ENCODE assay signal across 22 cellular contexts in the genomic region with DNA sequence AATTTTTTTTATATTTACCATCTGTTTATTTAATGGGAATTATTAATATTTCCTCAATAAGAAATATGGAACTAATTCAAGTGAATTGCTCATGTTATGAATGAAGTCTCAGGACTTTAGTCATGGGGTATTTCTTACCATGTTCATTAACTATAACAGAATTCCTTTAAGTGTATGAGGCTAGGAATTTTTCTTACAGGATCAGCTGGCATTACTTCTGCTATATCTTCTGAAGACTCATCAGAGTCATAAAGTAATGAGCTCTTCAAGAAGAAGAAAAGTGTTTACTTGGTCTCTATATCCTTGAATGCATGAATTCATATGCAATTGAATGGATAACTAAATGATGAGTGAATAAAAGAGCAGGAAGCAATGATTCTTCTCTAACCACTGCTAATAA.
"Had no signal": no experiment of that assay in that cellular context is flagged by ENCODE, and none has a peak within 500 bp of the region (broad histone marks: within the 10 kb centered on the region; RNA-seq: fewer than 3 reads in every experiment).

No MANE protein-coding gene starts in this region.

- DNase-seq: activated CD4-positive, alpha-beta T cell treated with anti-CD3 and anti-CD28 coated beads for 48 hours; activated CD4-positive, alpha-beta T cell treated with anti-CD3 and anti-CD28 coated beads, Interleukin-2, amount 50 U/mL, for 4 hours; activated CD4-positive, CD25-positive, alpha-beta regulatory T cell treated with anti-CD3 and anti-CD28 coated beads, Interleukin-2, amount 50 U/mL, for 72 hours; activated CD8-positive, alpha-beta memory T cell treated with anti-CD3 and anti-CD28 coated beads, Interleukin-2, amount 10 ng/mL, durations not matched to agents 7 days and 5 days; activated effector memory CD4-positive, alpha-beta T cell treated with Interleukin-2 at 50 U/mL for 16 hours; activated naive CD4-positive, alpha-beta T cell; activated naive CD8-positive, alpha-beta T cell treated with anti-CD3 and anti-CD28 coated beads, Interleukin-2, amount 50 U/mL, for 24 hours; activated T-cell treated with anti-CD3 and anti-CD28 coated beads, Interleukin-2, amount 50 U/mL, for 24 hours; amniotic stem cell; Karpas-422; MM.1S; NCI-H1105 treated with DMSO at 0.1 percent for 48 hours; NCI-H1436 treated with DMSO at 0.1 percent for 48 hours; NCI-H187; NCI-H2081; NCI-H510A treated with DMSO at 0.1 percent for 48 hours; NCI-H69; Peyer's patch; SHP77 treated with DMSO at 0.1 percent for 48 hours had no signal

- H3K27ac ChIP-seq: ascending aorta, Peyer's patch had no signal

- H3K4me3 ChIP-seq: ascending aorta, Peyer's patch had no signal

- H3K36me3 ChIP-seq: ascending aorta, Peyer's patch had no signal

- H3K4me1 ChIP-seq: ascending aorta, Peyer's patch had no signal

- H3K27me3 ChIP-seq: ascending aorta, Peyer's patch had no signal

- ATAC-seq: activated CD8-positive, alpha-beta memory T cell treated with anti-CD3 and anti-CD28 coated beads, Interleukin-2, amount 10 ng/mL, durations not matched to agents 7 days and 5 days; activated naive CD4-positive, alpha-beta T cell treated with anti-CD3 and anti-CD28 coated beads, Interleukin-2, amount 50 U/mL, for 72 hours; activated naive CD8-positive, alpha-beta T cell treated with anti-CD3 and anti-CD28 coated beads, Interleukin-2, amount 50 U/mL, for 24 hours; WTC11 had no signal

- H3K9me3 ChIP-seq: ascending aorta, Peyer's patch had no signal
